ENCODE assay signal across 8 cellular contexts in the genomic region with DNA sequence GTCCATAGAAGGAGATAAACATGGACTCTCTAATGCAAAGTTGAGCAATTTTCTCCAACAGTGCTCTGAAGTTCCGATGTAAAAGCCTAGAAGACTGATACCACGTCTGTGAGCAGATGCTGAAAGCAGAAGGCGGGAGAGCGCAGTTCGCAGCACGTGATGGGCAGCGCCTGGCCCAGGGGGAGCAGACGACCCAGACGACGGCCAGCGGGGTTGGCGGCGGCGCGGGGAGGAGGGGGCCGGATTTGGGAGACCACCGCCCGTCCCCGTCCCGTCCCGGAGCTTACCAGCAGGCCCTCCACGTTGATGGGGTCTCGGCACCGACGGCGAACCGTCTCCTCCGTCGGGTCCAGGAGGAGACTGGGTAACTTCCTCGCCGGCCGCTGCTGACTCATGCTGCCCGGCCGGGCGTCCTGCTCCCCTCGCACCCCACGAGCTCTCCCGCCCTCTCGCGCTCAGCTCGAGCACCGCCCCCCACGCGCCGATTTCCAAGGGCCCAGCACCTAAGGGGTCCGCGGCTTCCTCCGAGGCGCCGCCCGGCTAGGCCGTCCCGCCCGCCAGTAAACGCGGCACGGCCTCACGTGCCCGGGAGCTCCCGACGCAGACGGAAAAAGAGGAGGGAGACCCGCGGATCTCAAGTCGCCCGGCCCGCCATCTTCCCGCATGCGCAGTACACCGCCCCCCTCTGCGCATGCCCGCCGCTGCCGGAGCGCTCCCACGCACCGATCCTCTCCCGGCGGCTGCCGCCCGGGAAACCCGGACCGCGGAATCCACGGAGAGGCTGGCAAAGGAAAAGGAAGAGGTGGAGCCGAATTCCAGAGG. TPM values are rescaled to one million over a fixed set of nuclear protein-coding genes. Genes with fewer than 3 reads are reported as not detected.
DNase-seq lines count a peak whose midpoint lies in the region; ATAC-seq lines count a peak whose summit lies in the region.

A gene with protein sequence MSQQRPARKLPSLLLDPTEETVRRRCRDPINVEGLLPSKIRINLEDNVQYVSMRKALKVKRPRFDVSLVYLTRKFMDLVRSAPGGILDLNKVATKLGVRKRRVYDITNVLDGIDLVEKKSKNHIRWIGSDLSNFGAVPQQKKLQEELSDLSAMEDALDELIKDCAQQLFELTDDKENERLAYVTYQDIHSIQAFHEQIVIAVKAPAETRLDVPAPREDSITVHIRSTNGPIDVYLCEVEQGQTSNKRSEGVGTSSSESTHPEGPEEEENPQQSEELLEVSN (minus strand): TSS at position 677 of the 822 bp plus-strand sequence. CDS start 282 bp downstream, at position 395.

- peaks cover 6 to 17% of the 10 kb centered on the region in 2 donors for H3K36me3 Mint-ChIP-seq in activated T-cell treated with anti-CD3 and anti-CD28 coated beads, Interleukin-2, amount 50 U/mL, for 72 hours (ENCODE audit: insufficient read depth in 2 of 2)

- H3K9me3 Mint-ChIP-seq in activated T-cell treated with anti-CD3 and anti-CD28 coated beads, Interleukin-2, amount 50 U/mL, for 72 hours = no peaks in the 10 kb centered on the region

- peak; percentile 84 for DNase-seq in DMS153 treated with DMSO at 0.1 percent for 48 hours (lab: John Stamatoyannopoulos, UW; ENCODE audit: unreplicated experiment)
- peak; percentile 81 to 83 for DNase-seq in Kasumi-1 (lab: John Stamatoyannopoulos, UW)
- DNase-seq in RKO (ENCODE audit: low spot score) = peak; percentile 93
- peak; percentile 84 to 91 for DNase-seq in activated T-cell treated with anti-CD3 and anti-CD28 coated beads, Interleukin-2, amount 50 U/mL, for 72 hours
- peak; percentile 96 for DNase-seq in myocyte (ENCODE audit: low read depth)
- peak; percentile 65 to 75 for DNase-seq in stimulated activated CD8-positive, alpha-beta memory T cell treated with anti-CD3 and anti-CD28 coated beads, Interleukin-7, amount 100 ng/mL, for 4 hours (ENCODE audit: low read depth in 2 of 2)

- peaks cover 36% of the 10 kb centered on the region for H3K4me1 Mint-ChIP-seq in activated T-cell treated with anti-CD3 and anti-CD28 coated beads, Interleukin-2, amount 50 U/mL, for 72 hours (ENCODE audit: low read depth)

- peak within 1 kb of the TSS; percentile 94 for H3K27ac Mint-ChIP-seq in activated T-cell treated with anti-CD3 and anti-CD28 coated beads, Interleukin-2, amount 50 U/mL, for 72 hours

- H3K27me3 Mint-ChIP-seq in activated T-cell treated with anti-CD3 and anti-CD28 coated beads, Interleukin-2, amount 50 U/mL, for 72 hours (ENCODE audit: low read depth) = no peaks in the 10 kb centered on the region

- ATAC-seq in GM21737 (IDR thresholded peaks at IDR 0.05; ENCODE audit: unreplicated experiment) (peak; percentile 66), esophagus mucosa (peak; percentile 98)
- peak; percentile 74 to 80 for ATAC-seq in activated T-cell treated with anti-CD3 and anti-CD28 coated beads, Interleukin-2, amount 50 U/mL, for 72 hours (replicated peaks in 1 of 2)

- peak within 1 kb of the TSS; percentile 94 to 95 for H3K4me3 Mint-ChIP-seq in activated T-cell treated with anti-CD3 and anti-CD28 coated beads, Interleukin-2, amount 50 U/mL, for 72 hours

RNA-seq across cellular contexts. Expression of the gene that starts here (rescaled TPM):
- total RNA-seq in activated T-cell treated with anti-CD3 and anti-CD28 coated beads, Interleukin-2, amount 50 U/mL, for 72 hours = 1 to 10 TPM; 6.8 to 8.3 TPM
- 5.0 TPM for total RNA-seq in esophagus mucosa
- 29.1 and 34.5 TPM in 2 replicates for total RNA-seq in myocyte
- polyA plus RNA-seq in myocyte (2012) = 14.7 TPM

Comparison
In these comparisons a context has a peak if more than half of its experiments do, and no peak if none do; other contexts are left out.
1. Peak in every context shown above with its lines: DNase-seq and ATAC-seq.